In the genomic region with DNA sequence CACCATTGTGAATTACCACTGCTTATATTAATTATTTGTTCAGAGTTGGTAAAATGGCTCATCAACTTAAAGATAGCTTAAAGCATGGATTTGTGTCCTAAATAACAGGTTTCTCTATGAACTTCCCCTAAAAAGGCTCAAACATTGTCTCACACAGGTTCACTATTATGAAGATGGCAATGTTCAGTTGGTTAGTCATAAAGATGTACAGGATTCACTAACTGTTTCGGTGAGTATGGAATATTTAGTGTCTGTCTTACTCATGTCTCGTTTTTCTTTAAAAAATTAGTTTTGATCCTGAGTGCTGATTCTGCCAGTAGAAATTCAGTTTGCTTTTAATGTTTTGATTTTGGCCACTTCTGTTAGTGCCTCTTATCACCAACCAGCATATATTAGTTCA, we compare ENCODE assay signal across 1 cellular context.
TF ChIP-seq lines count a peak whose summit lies in the region.

No MANE protein-coding gene starts in this region.

TF ChIP-seq in K562, 482 proteins besides CTCF, POLR2A, EP300 and RAD21:
- no peak for TF ChIP-seq YY1 (IDR thresholded peaks at IDR 0.05; ENCODE audit: borderline replicate concordance in 1 of 3, control insufficient read depth in 1 of 3, extremely low read depth in 1 of 3, insufficient read depth in 3 of 3, insufficient read length in 1 of 3, insufficient replicate concordance in 2 of 3, low read depth in 1 of 3, low read length in 2 of 3)
- no peak for TF ChIP-seq ZNF395 (CRISPR knock-in tag; IDR thresholded peaks at IDR 0.05)
- no peak for TF ChIP-seq KLF6 (CRISPR knock-in tag; IDR thresholded peaks at IDR 0.05; ENCODE audit: borderline replicate concordance)
- 0 out of 2 replicates have a peak, but pooled peaks have one; percentile 8 for TF ChIP-seq POLR2G (IDR thresholded peaks at IDR 0.05; ENCODE audit: low read depth, low read length)
- TF ChIP-seq HDAC8 (tag; IDR thresholded peaks at IDR 0.05): no peak
TF ChIP-seq in K562: peak in this region for 1.
